ENCODE assay signal across 9 cellular contexts in genomic region chr16:79595261-79595660, GRCh38. TPM values are rescaled to one million over a fixed set of nuclear protein-coding genes. Genes with fewer than 3 reads are reported as not detected.
DNase-seq lines count a peak whose midpoint lies in the region; ATAC-seq lines count a peak whose summit lies in the region.
"Had no signal": no experiment of that assay in that cellular context is flagged by ENCODE, and none has a peak within 500 bp of the region (broad histone marks: within the 10 kb centered on the region; RNA-seq: fewer than 3 reads in every experiment).

No MANE protein-coding gene starts in this region.

- peaks cover 21% of the 10 kb centered on the region for H3K27me3 ChIP-seq in skeletal muscle satellite cell (ENCODE audit: control insufficient read depth, insufficient read depth, low read length)

- H3K4me1 ChIP-seq in skeletal muscle satellite cell (ENCODE audit: control insufficient read depth, insufficient read depth, low read length), result peaks cover 9% of the 10 kb centered on the region

- peaks cover 91% of the 10 kb centered on the region for H3K36me3 Mint-ChIP-seq in activated T-helper 17 cell treated with anti-CD3 and anti-CD28 coated beads, Interleukin-2, amount 50 U/mL, for 72 hours (ENCODE audit: low read depth)
- H3K36me3 Mint-ChIP-seq in immature natural killer cell, result peaks cover 12 to 20% (median 16%) of the 10 kb centered on the region in 3 donors
- H3K36me3 Mint-ChIP-seq in stimulated activated memory B cell treated with anti-CD40 and anti-IgM and Interleukin-4, amounts not matched to agents 10 μg/mL and 1 μg/mL and 100 μg/mL, for 72 hours, result no peaks in the 10 kb centered on the region

- no peak overlapping the region for H3K4me3 ChIP-seq in skeletal muscle satellite cell (ENCODE audit: low read length)

- DNase-seq in LHCN-M2 (ENCODE audit: low read depth) (peak; percentile 35), immature natural killer cell (no peak), GDM1 (lab: John Stamatoyannopoulos, UW) (no peak)
- no peak for DNase-seq in effector CD4-positive, alpha-beta T cell
- DNase-seq: HFFc6, NCI-H187 treated with DMSO at 0.1 percent for 48 hours had no signal

- peak overlapping the region; percentile 51 for H3K4me2 ChIP-seq in skeletal muscle satellite cell (ENCODE audit: low read length)

- peaks cover 16% of the 10 kb centered on the region for H3K4me1 Mint-ChIP-seq in activated T-helper 17 cell treated with anti-CD3 and anti-CD28 coated beads, Interleukin-2, amount 50 U/mL, for 72 hours
- H3K4me1 Mint-ChIP-seq in immature natural killer cell, result peaks cover 56% of the 10 kb centered on the region in 2 donors
- peaks cover 8% of the 10 kb centered on the region for H3K4me1 Mint-ChIP-seq in stimulated activated memory B cell treated with anti-CD40 and anti-IgM and Interleukin-4, amounts not matched to agents 10 μg/mL and 1 μg/mL and 100 μg/mL, for 72 hours

- no peaks in the 10 kb centered on the region for H3K9me3 ChIP-seq in skeletal muscle satellite cell (replicated peaks; ENCODE audit: low read length)

- H3K27ac Mint-ChIP-seq in activated T-helper 17 cell treated with anti-CD3 and anti-CD28 coated beads, Interleukin-2, amount 50 U/mL, for 72 hours, result peak overlapping the region; percentile 90
- H3K27ac Mint-ChIP-seq in immature natural killer cell, result peak overlapping the region; percentile 13 to 74 (median 62)
- no peak overlapping the region for H3K27ac Mint-ChIP-seq in stimulated activated memory B cell treated with anti-CD40 and anti-IgM and Interleukin-4, amounts not matched to agents 10 μg/mL and 1 μg/mL and 100 μg/mL, for 72 hours
- H3K27ac Mint-ChIP-seq: HFFc6 had no signal

- H3K4me3 Mint-ChIP-seq in activated T-helper 17 cell treated with anti-CD3 and anti-CD28 coated beads, Interleukin-2, amount 50 U/mL, for 72 hours, result peak overlapping the region; percentile 87
- H3K4me3 Mint-ChIP-seq in immature natural killer cell, result peak overlapping the region; percentile 75 to 97 (median 94)
- H3K4me3 Mint-ChIP-seq in stimulated activated memory B cell treated with anti-CD40 and anti-IgM and Interleukin-4, amounts not matched to agents 10 μg/mL and 1 μg/mL and 100 μg/mL, for 72 hours, result no peak overlapping the region
- H3K4me3 Mint-ChIP-seq: HFFc6 had no signal

- no peaks in the 10 kb centered on the region for H3K36me3 ChIP-seq in skeletal muscle satellite cell (ENCODE audit: insufficient read depth, low read length)

- no peaks in the 10 kb centered on the region for H3K9me3 Mint-ChIP-seq in activated T-helper 17 cell treated with anti-CD3 and anti-CD28 coated beads, Interleukin-2, amount 50 U/mL, for 72 hours
- no peaks in the 10 kb centered on the region for H3K9me3 Mint-ChIP-seq in immature natural killer cell
- H3K9me3 Mint-ChIP-seq in stimulated activated memory B cell treated with anti-CD40 and anti-IgM and Interleukin-4, amounts not matched to agents 10 μg/mL and 1 μg/mL and 100 μg/mL, for 72 hours, result no peaks in the 10 kb centered on the region
- H3K9me3 Mint-ChIP-seq: HFFc6 had no signal

- H3K27me3 Mint-ChIP-seq in activated T-helper 17 cell treated with anti-CD3 and anti-CD28 coated beads, Interleukin-2, amount 50 U/mL, for 72 hours, result no peaks in the 10 kb centered on the region
- H3K27me3 Mint-ChIP-seq in immature natural killer cell (ENCODE audit: low read depth in 3 of 3), result peaks cover under 1 to 23% (median 10%) of the 10 kb centered on the region in 3 donors
- H3K27me3 Mint-ChIP-seq in stimulated activated memory B cell treated with anti-CD40 and anti-IgM and Interleukin-4, amounts not matched to agents 10 μg/mL and 1 μg/mL and 100 μg/mL, for 72 hours, result peaks cover 90% of the 10 kb centered on the region

- peak; percentile 55 for ATAC-seq in activated T-helper 17 cell treated with anti-CD3 and anti-CD28 coated beads, Interleukin-2, amount 50 U/mL, for 72 hours (replicated peaks)
- ATAC-seq in stimulated activated memory B cell treated with anti-CD40 and anti-IgM and Interleukin-4, amounts not matched to agents 10 μg/mL and 1 μg/mL and 100 μg/mL, for 72 hours, result no peak

- H3K9ac ChIP-seq in skeletal muscle satellite cell (ENCODE audit: low read depth, low read length), result peak overlapping the region; percentile 7

RNA-seq across cellular contexts. Expression of gene MAF, which starts 5.3 kb away (rescaled TPM):
- 2.4 and 2.6 TPM in 2 replicates for total RNA-seq in LHCN-M2 (2014; rRNA removed)
- polyA plus RNA-seq in LHCN-M2 (2012), result 2.8 TPM
- 100 to 1,000 TPM; 173 to 375 TPM for total RNA-seq in activated T-helper 17 cell treated with anti-CD3 and anti-CD28 coated beads, Interleukin-2, amount 50 U/mL, for 72 hours
- polyA plus RNA-seq in immature natural killer cell, result 1 to 10 TPM in 1 of 3 donors, under 1 TPM in 2; 0.93 to 1.9 (median 0.96) TPM
- total RNA-seq in skeletal muscle satellite cell (2012; rRNA removed), result 0.87 and 1.5 TPM in 2 replicates
- total RNA-seq: HFFc6 had no signal

Comparison
In these comparisons a context has a peak if more than half of its experiments do, and no peak if none do; other contexts are left out.
1. RNA of gene MAF, which starts 5.3 kb away (total RNA-seq): 173 to 375 TPM in activated T-helper 17 cell treated with anti-CD3 and anti-CD28 coated beads, Interleukin-2, amount 50 U/mL, for 72 hours; 2.4 to 2.6 TPM in LHCN-M2; every median in the first group is over 10 times any median in the second.